Comparison of ENCODE assay signal across 16 cellular contexts in genomic region chr4:145791988-145792387, GRCh38.
"Had no signal": no experiment of that assay in that cellular context is flagged by ENCODE, and none has a peak within 500 bp of the region (broad histone marks: within the 10 kb centered on the region; RNA-seq: fewer than 3 reads in every experiment).

No MANE protein-coding gene starts in this region.

- H3K4me3 ChIP-seq: esophagus squamous epithelium had no signal

- FAIRE-seq: colon, small intestine had no signal

- H3K36me3 ChIP-seq: esophagus squamous epithelium had no signal

- H3K27me3 ChIP-seq: esophagus squamous epithelium had no signal

- DNase-seq: cerebellar nuclear complex; effector memory CD8-positive, alpha-beta T cell; esophagus squamous epithelium; foreskin fibroblast; head of caudate nucleus; hypothalamus; islet precursor cell; mesendoderm; naive thymus-derived CD4-positive, alpha-beta T cell; nephron progenitor cell; right cardiac atrium; small intestine; stimulated activated CD4-positive, alpha-beta T cell treated with anti-CD3 and anti-CD28 coated beads, Interleukin-12 subunit alpha, Interleukin-12 subunit beta, amount 100 ng/mL, for 4 hours; stimulated activated naive CD4-positive, alpha-beta T cell; trophoblast cell had no signal

- H3K27ac ChIP-seq: esophagus squamous epithelium had no signal

- ATAC-seq: effector memory CD8-positive, alpha-beta T cell; naive thymus-derived CD4-positive, alpha-beta T cell had no signal

- H3K9me3 ChIP-seq: esophagus squamous epithelium had no signal

- H3K4me1 ChIP-seq: esophagus squamous epithelium had no signal
